Comparison of ENCODE assay signal across 15 cellular contexts in genomic region chr20:4896119-4896700, GRCh38.
"Had no signal": no experiment of that assay in that cellular context is flagged by ENCODE, and none has a peak within 500 bp of the region (broad histone marks: within the 10 kb centered on the region; RNA-seq: fewer than 3 reads in every experiment).

No MANE protein-coding gene starts in this region.

- H3K27me3 Mint-ChIP-seq: activated CD8-positive, alpha-beta memory T cell treated with anti-CD3 and anti-CD28 coated beads, Interleukin-2, amount 10 ng/mL, durations not matched to agents 7 days and 5 days; activated naive CD8-positive, alpha-beta T cell treated with anti-CD3 and anti-CD28 coated beads, Interleukin-2, amount 10 ng/mL, durations not matched to agents 7 days and 5 days had no signal

- H3K36me3 Mint-ChIP-seq: activated CD8-positive, alpha-beta memory T cell treated with anti-CD3 and anti-CD28 coated beads, Interleukin-2, amount 10 ng/mL, durations not matched to agents 7 days and 5 days had no signal

- H3K9me3 Mint-ChIP-seq: activated naive CD8-positive, alpha-beta T cell treated with anti-CD3 and anti-CD28 coated beads, Interleukin-2, amount 10 ng/mL, durations not matched to agents 7 days and 5 days; nephron; T-helper 2 cell treated with Interferon-gamma antibody and Interleukin-4, amounts not matched to agents 5 μg/mL and 100 μg/mL, for 36 hours had no signal

- H3K27ac Mint-ChIP-seq: T-helper 2 cell treated with Interferon-gamma antibody and Interleukin-4, amounts not matched to agents 5 μg/mL and 100 μg/mL, for 36 hours had no signal

- H3K27ac ChIP-seq: breast epithelium, stomach, thyroid gland, uterus had no signal

- DNase-seq: activated gamma-delta T cell; activated naive CD8-positive, alpha-beta T cell treated with anti-CD3 and anti-CD28 coated beads, Interleukin-2, amount 10 ng/mL, durations not matched to agents 7 days and 5 days; aorta; foreskin melanocyte; mammary epithelial cell; stimulated activated CD4-positive, alpha-beta T cell treated with anti-CD3 and anti-CD28 coated beads, Interleukin-2, amount 100 ng/mL, for 48 hours; stomach; thyroid gland; uterus had no signal

- H3K9me3 ChIP-seq: breast epithelium, stomach, thyroid gland, uterus had no signal

- H3K27me3 ChIP-seq: breast epithelium, stomach, thyroid gland, uterus had no signal

- H3K4me3 Mint-ChIP-seq: activated CD8-positive, alpha-beta memory T cell treated with anti-CD3 and anti-CD28 coated beads, Interleukin-2, amount 10 ng/mL, durations not matched to agents 7 days and 5 days; activated naive CD8-positive, alpha-beta T cell treated with anti-CD3 and anti-CD28 coated beads, Interleukin-2, amount 10 ng/mL, durations not matched to agents 7 days and 5 days; nephron; T-helper 2 cell treated with Interferon-gamma antibody and Interleukin-4, amounts not matched to agents 5 μg/mL and 100 μg/mL, for 36 hours had no signal

- ATAC-seq: activated CD4-positive, CD25-positive, alpha-beta regulatory T cell treated with anti-CD3 and anti-CD28 coated beads, Interleukin-2, amount 50 U/mL, for 24 hours; left lobe of liver had no signal

- H3K4me1 ChIP-seq: breast epithelium, uterus had no signal

- H3K4me3 ChIP-seq: breast epithelium, stomach, thyroid gland, uterus had no signal

- H3K36me3 ChIP-seq: breast epithelium, thyroid gland, uterus had no signal
